ENCODE assay signal across 8 cellular contexts in the genomic region with DNA sequence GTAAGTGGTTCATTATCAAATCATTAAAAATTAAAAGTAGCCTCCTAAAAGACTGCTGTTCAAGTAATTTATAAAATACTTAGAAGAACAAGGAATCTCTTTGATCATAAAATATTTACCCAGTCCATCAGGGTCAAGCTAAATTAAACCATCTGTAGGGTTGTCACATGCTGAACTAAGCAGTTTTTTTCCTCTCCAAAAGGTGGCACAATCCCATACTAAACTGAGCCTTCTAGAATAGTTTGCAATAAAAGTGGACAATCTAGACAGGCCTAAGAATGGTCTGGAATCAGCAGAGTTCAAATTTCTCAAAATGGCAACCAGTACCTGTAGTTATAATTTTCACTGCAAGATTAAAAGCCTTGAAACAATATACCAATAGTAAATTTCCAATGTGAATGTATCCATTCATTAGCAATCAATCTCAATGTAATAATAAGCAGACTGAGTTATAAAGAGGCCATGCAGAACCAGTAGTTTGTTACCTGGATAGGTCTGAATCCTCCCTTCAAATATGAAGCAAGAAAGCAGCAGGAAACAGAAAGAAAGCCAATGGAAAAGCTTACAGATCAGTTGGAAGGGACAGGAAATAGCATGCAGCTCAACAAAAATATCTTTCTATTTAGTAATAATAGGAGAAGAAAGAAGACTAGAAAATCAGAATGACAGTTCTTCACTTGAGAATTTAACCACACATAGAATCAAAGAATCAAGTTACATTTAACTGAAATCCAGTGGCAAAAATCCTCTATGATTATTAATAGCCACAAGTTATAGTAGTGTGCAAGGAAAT.
DNase-seq lines count a peak whose midpoint lies in the region; ATAC-seq and TF ChIP-seq lines count a peak whose summit lies in the region.

No MANE protein-coding gene starts in this region.

- peaks cover 9% of the 10 kb centered on the region for H3K79me2 ChIP-seq in ACC112 (ENCODE audit: control insufficient read depth, insufficient read depth, low read length, unreplicated experiment)
- H3K79me2 ChIP-seq in GM23248 (ENCODE audit: insufficient read depth) = peaks cover 77% of the 10 kb centered on the region

- H3K27ac ChIP-seq in ACC112 (ENCODE audit: low read depth, low read length) (peak overlapping the region; percentile 29), GM23248 (peak overlapping the region; percentile 21)

- peak overlapping the region; percentile 27 for H3K4me2 ChIP-seq in GM23248 (ENCODE audit: unreplicated experiment)

- peaks cover 14% of the 10 kb centered on the region for H3K4me1 ChIP-seq in ACC112 (ENCODE audit: control insufficient read depth, insufficient read depth, low read length, unreplicated experiment)
- H3K4me1 ChIP-seq in GM23248 (ENCODE audit: insufficient read depth) = peaks cover 20% of the 10 kb centered on the region

- no peak overlapping the region for H3K4me3 Mint-ChIP-seq in activated naive CD8-positive, alpha-beta T cell treated with anti-CD3 and anti-CD28 coated beads, Interleukin-2, amount 50 U/mL, for 24 hours
- H3K4me3 Mint-ChIP-seq in activated CD8-positive, alpha-beta T cell treated with anti-CD3 and anti-CD28 coated beads for 36 hours = no peak overlapping the region

- H2AFZ ChIP-seq in ACC112 (ENCODE audit: low read length, unreplicated experiment) (no peak overlapping the region), GM23248 (no peak overlapping the region)

- H3K27me3 ChIP-seq in ACC112 (ENCODE audit: insufficient read depth, low read length) (no peaks in the 10 kb centered on the region), GM23248 (replicated peaks; ENCODE audit: insufficient read depth) (no peaks in the 10 kb centered on the region), kidney epithelial cell (ENCODE audit: control insufficient read depth, insufficient read depth, low read length) (no peaks in the 10 kb centered on the region)

- POLR2A ChIA-PET in activated CD8-positive, alpha-beta T cell treated with anti-CD3 and anti-CD28 coated beads for 36 hours (lab: Charles Lee) = interaction anchor here (0.7 kb wide), 1 partner anchor 1023 kb away, joined by 3 read pairs; no protein-coding TSS in a partner anchor

- in situ Hi-C loops in GM23248 (cut with MboI) (loop anchor here (25.0 kb wide), 1 partner anchor 205 kb away; the partner anchor contains the start of gene EIF4G3), astrocyte of the cerebellum (cut with HindIII; ENCODE audit: low sequenced_read_pairs) (no loop called here)

- H3K36me3 Mint-ChIP-seq in activated naive CD8-positive, alpha-beta T cell treated with anti-CD3 and anti-CD28 coated beads, Interleukin-2, amount 50 U/mL, for 24 hours (ENCODE audit: low read depth) = peaks cover 9% of the 10 kb centered on the region
- no peaks in the 10 kb centered on the region for H3K36me3 Mint-ChIP-seq in activated CD8-positive, alpha-beta T cell treated with anti-CD3 and anti-CD28 coated beads for 36 hours (ENCODE audit: low read depth)

- 0 out of 2 replicates have a peak overlapping the region, but pooled peaks have one; percentile 2 for H3K9ac ChIP-seq in GM23248

- no peaks in the 10 kb centered on the region for H3K9me3 Mint-ChIP-seq in activated naive CD8-positive, alpha-beta T cell treated with anti-CD3 and anti-CD28 coated beads, Interleukin-2, amount 50 U/mL, for 24 hours
- H3K9me3 Mint-ChIP-seq in activated CD8-positive, alpha-beta T cell treated with anti-CD3 and anti-CD28 coated beads for 36 hours = no peaks in the 10 kb centered on the region

- no peak for ATAC-seq in activated naive CD8-positive, alpha-beta T cell treated with anti-CD3 and anti-CD28 coated beads, Interleukin-2, amount 50 U/mL, for 24 hours
- no peak for ATAC-seq in GM21825 (IDR thresholded peaks at IDR 0.05; ENCODE audit: unreplicated experiment)
- no peak for ATAC-seq in activated CD8-positive, alpha-beta T cell treated with anti-CD3 and anti-CD28 coated beads for 36 hours

- H3K27me3 Mint-ChIP-seq in activated naive CD8-positive, alpha-beta T cell treated with anti-CD3 and anti-CD28 coated beads, Interleukin-2, amount 50 U/mL, for 24 hours = no peaks in the 10 kb centered on the region
- no peaks in the 10 kb centered on the region for H3K27me3 Mint-ChIP-seq in activated CD8-positive, alpha-beta T cell treated with anti-CD3 and anti-CD28 coated beads for 36 hours

- DNase-seq in GM23248 (peak; percentile 56), astrocyte of the cerebellum (ENCODE audit: low read depth) (peak; percentile 24), kidney epithelial cell (ENCODE audit: low read depth) (no peak), NCI-H1436 treated with DMSO at 0.1 percent for 48 hours (lab: John Stamatoyannopoulos, UW) (no peak)
- DNase-seq in activated naive CD8-positive, alpha-beta T cell treated with anti-CD3 and anti-CD28 coated beads, Interleukin-2, amount 50 U/mL, for 24 hours = no peak
- DNase-seq in activated CD8-positive, alpha-beta T cell treated with anti-CD3 and anti-CD28 coated beads for 36 hours = no peak

- CTCF ChIA-PET in activated CD8-positive, alpha-beta T cell treated with anti-CD3 and anti-CD28 coated beads for 36 hours (lab: Charles Lee) = interaction anchor here (2.4 kb wide), 1 partner anchor 213 kb away, joined by 13 read pairs; no protein-coding TSS in a partner anchor

- H3K4me1 Mint-ChIP-seq in activated naive CD8-positive, alpha-beta T cell treated with anti-CD3 and anti-CD28 coated beads, Interleukin-2, amount 50 U/mL, for 24 hours = no peaks in the 10 kb centered on the region
- H3K4me1 Mint-ChIP-seq in activated CD8-positive, alpha-beta T cell treated with anti-CD3 and anti-CD28 coated beads for 36 hours (ENCODE audit: low read depth) = peaks cover 1% of the 10 kb centered on the region

- intact Hi-C loops in activated CD8-positive, alpha-beta T cell treated with anti-CD3 and anti-CD28 coated beads for 36 hours (cut with micrococcal nuclease) = no loop called here

- peaks cover 11% of the 10 kb centered on the region; the same call in 1 of the 2 replicates for H4K20me1 ChIP-seq in GM23248 (ENCODE audit: insufficient read depth)

- H3K9me3 ChIP-seq in GM23248 (ENCODE audit: low read depth) = no peaks in the 10 kb centered on the region

- H3K9me2 ChIP-seq in GM23248 (ENCODE audit: insufficient read depth) = no peaks in the 10 kb centered on the region

- no peak overlapping the region for H3K27ac Mint-ChIP-seq in activated naive CD8-positive, alpha-beta T cell treated with anti-CD3 and anti-CD28 coated beads, Interleukin-2, amount 50 U/mL, for 24 hours
- no peak overlapping the region for H3K27ac Mint-ChIP-seq in activated CD8-positive, alpha-beta T cell treated with anti-CD3 and anti-CD28 coated beads for 36 hours

- H3F3A ChIP-seq in GM23248 (ENCODE audit: insufficient read depth) = peaks cover 24% of the 10 kb centered on the region

- H3K36me3 ChIP-seq in ACC112 (ENCODE audit: insufficient read depth, low read length) (no peaks in the 10 kb centered on the region), GM23248 (ENCODE audit: low read depth) (0 out of 2 replicates have a peak, but pooled peaks cover 5% of the 10 kb centered on the region), kidney epithelial cell (ENCODE audit: control insufficient read depth, insufficient read depth, low read length) (no peaks in the 10 kb centered on the region)

- H3K4me3 ChIP-seq in ACC112 (ENCODE audit: low read depth, low read length) = no peak overlapping the region
- H3K4me3 ChIP-seq in GM23248 = no peak overlapping the region
- no peak overlapping the region for H3K4me3 ChIP-seq in astrocyte of the cerebellum (ENCODE audit: low read depth, low read length)
- no peak overlapping the region for H3K4me3 ChIP-seq in kidney epithelial cell (ENCODE audit: low read depth, low read length)

- TF ChIP-seq CTCF in astrocyte of the cerebellum (IDR thresholded peaks at IDR 0.05; ENCODE audit: low read depth, low read length, missing control alignments) (peak; percentile 36), kidney epithelial cell (IDR thresholded peaks at IDR 0.05; ENCODE audit: insufficient read depth, low read length, poor library complexity, severe bottlenecking) (peak; percentile 37)
- no peak for TF ChIP-seq CTCF in activated CD8-positive, alpha-beta T cell treated with anti-CD3 and anti-CD28 coated beads for 36 hours (IDR thresholded peaks at IDR 0.05)

Comparison
In these comparisons a context has a peak if more than half of its experiments do, and no peak if none do; other contexts are left out.
1. DNase-seq: peak in GM23248 (single experiment) and astrocyte of the cerebellum (single experiment); none in kidney epithelial cell (single experiment), NCI-H1436 treated with DMSO at 0.1 percent for 48 hours (single experiment), activated naive CD8-positive, alpha-beta T cell treated with anti-CD3 and anti-CD28 coated beads, Interleukin-2, amount 50 U/mL, for 24 hours (single experiment) and activated CD8-positive, alpha-beta T cell treated with anti-CD3 and anti-CD28 coated beads for 36 hours (single experiment).